Comparison of ENCODE assay signal across 31 cellular contexts in the genomic region with DNA sequence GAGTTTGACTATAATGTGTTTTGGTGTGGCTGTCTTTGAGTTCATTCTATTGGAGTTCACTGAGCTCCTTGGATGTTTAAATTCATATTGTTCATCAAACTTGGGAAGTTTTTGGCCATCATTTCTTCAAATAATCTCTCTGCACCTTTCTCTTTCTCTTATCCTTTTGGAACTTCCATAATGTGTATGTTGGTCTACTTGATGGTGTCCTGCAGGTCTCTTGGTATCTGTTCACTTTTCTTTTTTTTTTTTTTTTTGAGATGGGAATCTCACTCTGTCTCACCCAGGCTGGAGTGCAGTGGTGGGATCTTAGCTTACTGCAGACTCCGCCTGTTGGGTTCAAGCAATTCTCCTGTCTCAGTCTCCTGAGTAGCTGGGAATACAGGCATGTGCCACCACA. TPM values are rescaled to one million over a fixed set of nuclear protein-coding genes. Genes with fewer than 3 reads are reported as not detected.
"Had no signal": no experiment of that assay in that cellular context is flagged by ENCODE, and none has a peak within 500 bp of the region (broad histone marks: within the 10 kb centered on the region; RNA-seq: fewer than 3 reads in every experiment).

No MANE protein-coding gene starts in this region.

- H3K36me3 Mint-ChIP-seq: stimulated activated effector memory CD8-positive, alpha-beta T cell treated with anti-CD3 and anti-CD28 coated beads, Interleukin-12 subunit alpha, Interleukin-12 subunit beta, amount 100 ng/mL, for 72 hours; stimulated activated memory B cell treated with anti-CD40 and anti-IgM and Interleukin-4, amounts not matched to agents 10 μg/mL and 1 μg/mL and 100 μg/mL, for 72 hours; type B pancreatic cell had no signal

- H3K4me1 ChIP-seq: stomach, suprapubic skin, testis, thyroid gland, tibial artery, tibial nerve, transverse colon, upper lobe of left lung, upper lobe of right lung, uterus, vagina had no signal

- H3K9me3 ChIP-seq: testis, thyroid gland, uterus, vagina had no signal

- H3K4me3 ChIP-seq: stomach, suprapubic skin, testis, thoracic aorta, thyroid gland, tibial artery, tibial nerve, transverse colon, upper lobe of left lung, upper lobe of right lung, uterus, vagina had no signal

- H3K27ac Mint-ChIP-seq: stimulated activated effector memory CD8-positive, alpha-beta T cell treated with anti-CD3 and anti-CD28 coated beads, Interleukin-12 subunit alpha, Interleukin-12 subunit beta, amount 100 ng/mL, for 72 hours; stimulated activated memory B cell treated with anti-CD40 and anti-IgM and Interleukin-4, amounts not matched to agents 10 μg/mL and 1 μg/mL and 100 μg/mL, for 72 hours; stimulated activated naive B cell treated with anti-CD40 and anti-IgM and Interleukin-4, amounts not matched to agents 10 μg/mL and 1 μg/mL and 100 μg/mL, for 72 hours; stimulated activated naive CD8-positive, alpha-beta T cell treated with anti-CD3 and anti-CD28 coated beads, Interleukin-15, Interleukin-2, amounts not matched to agents 100 ng/mL and 50 ng/mL, for 24 hours; type B pancreatic cell had no signal

- H3K36me3 ChIP-seq: stomach, suprapubic skin, thoracic aorta, thyroid gland, tibial artery, tibial nerve, transverse colon, upper lobe of left lung, upper lobe of right lung, uterus, vagina had no signal

- H3K27me3 Mint-ChIP-seq: stimulated activated memory B cell treated with anti-CD40 and anti-IgM and Interleukin-4, amounts not matched to agents 10 μg/mL and 1 μg/mL and 100 μg/mL, for 72 hours; stimulated activated naive B cell treated with anti-CD40 and anti-IgM and Interleukin-4, amounts not matched to agents 10 μg/mL and 1 μg/mL and 100 μg/mL, for 72 hours; stimulated activated naive CD8-positive, alpha-beta T cell treated with anti-CD3 and anti-CD28 coated beads, Interleukin-15, amount 100 ng/mL, for 72 hours; type B pancreatic cell had no signal

- H3K27ac ChIP-seq: stomach, suprapubic skin, testis, thoracic aorta, thyroid gland, tibial artery, tibial nerve, transverse colon, upper lobe of left lung, upper lobe of right lung, uterus, vagina had no signal

- H3K27me3 ChIP-seq: stomach, suprapubic skin, testis, thyroid gland, tibial artery, tibial nerve, transverse colon, upper lobe of left lung, upper lobe of right lung, uterus, vagina had no signal

- DNase-seq: stimulated activated CD4-positive, alpha-beta T cell treated with anti-CD3 and anti-CD28 coated beads, Interleukin-2, amount 100 ng/mL, for 48 hours; stimulated activated CD4-positive, alpha-beta T cell treated with anti-CD3 and anti-CD28 coated beads, Interleukin-4, amount 100 ng/mL, for 1 hour; stimulated activated CD4-positive, alpha-beta T cell treated with anti-CD3 and anti-CD28 coated beads, Interleukin-4, amount 100 ng/mL, for 24 hours; stimulated activated CD4-positive, alpha-beta T cell treated with anti-CD3 and anti-CD28 coated beads, Interleukin-4, amount 100 ng/mL, for 4 hours; stimulated activated CD8-positive, alpha-beta memory T cell treated with anti-CD3 and anti-CD28 coated beads, Interleukin-4, amount 100 ng/mL, for 48 hours; stimulated activated naive B cell treated with anti-CD40 and anti-IgM and Interleukin-4, amounts not matched to agents 10 μg/mL and 1 μg/mL and 100 μg/mL, for 72 hours; stimulated activated naive CD4-positive, alpha-beta T cell; stimulated activated naive CD4-positive, alpha-beta T cell treated with Interleukin-2 at 50 U/mL for 16 hours; stimulated activated naive CD8-positive, alpha-beta T cell treated with anti-CD3 and anti-CD28 coated beads, Interleukin-15, amount 100 ng/mL, for 72 hours; stimulated activated naive CD8-positive, alpha-beta T cell treated with anti-CD3 and anti-CD28 coated beads, Interleukin-15, Interleukin-2, amounts not matched to agents 100 U/mL and 50 U/mL, for 24 hours; stomach; substantia nigra; testis; thyroid gland; tibial artery; transverse colon; upper lobe of left lung; upper lobe of right lung; uterus had no signal

- ATAC-seq: stimulated activated effector memory CD8-positive, alpha-beta T cell treated with anti-CD3 and anti-CD28 coated beads, Interleukin-12 subunit alpha, Interleukin-12 subunit beta, amount 100 ng/mL, for 72 hours; stimulated activated memory B cell treated with anti-CD40 and anti-IgM and Interleukin-4, amounts not matched to agents 10 μg/mL and 1 μg/mL and 100 μg/mL, for 72 hours; stimulated activated naive B cell treated with anti-CD40 and anti-IgM and Interleukin-4, amounts not matched to agents 10 μg/mL and 1 μg/mL and 100 μg/mL, for 72 hours; stimulated activated naive CD8-positive, alpha-beta T cell treated with anti-CD3 and anti-CD28 coated beads, Interleukin-15, amount 100 ng/mL, for 72 hours; stimulated activated naive CD8-positive, alpha-beta T cell treated with anti-CD3 and anti-CD28 coated beads, Interleukin-15, Interleukin-2, amounts not matched to agents 100 U/mL and 50 U/mL, for 24 hours; upper lobe of right lung had no signal

- FAIRE-seq: urothelium cell line had no signal

- H3K4me3 Mint-ChIP-seq: stimulated activated effector memory CD8-positive, alpha-beta T cell treated with anti-CD3 and anti-CD28 coated beads, Interleukin-12 subunit alpha, Interleukin-12 subunit beta, amount 100 ng/mL, for 72 hours; stimulated activated memory B cell treated with anti-CD40 and anti-IgM and Interleukin-4, amounts not matched to agents 10 μg/mL and 1 μg/mL and 100 μg/mL, for 72 hours; stimulated activated naive B cell treated with anti-CD40 and anti-IgM and Interleukin-4, amounts not matched to agents 10 μg/mL and 1 μg/mL and 100 μg/mL, for 72 hours; stimulated activated naive CD8-positive, alpha-beta T cell treated with anti-CD3 and anti-CD28 coated beads, Interleukin-15, amount 100 ng/mL, for 72 hours; stimulated activated naive CD8-positive, alpha-beta T cell treated with anti-CD3 and anti-CD28 coated beads, Interleukin-15, Interleukin-2, amounts not matched to agents 100 ng/mL and 50 ng/mL, for 24 hours; type B pancreatic cell had no signal

- H3K4me1 Mint-ChIP-seq: stimulated activated effector memory CD8-positive, alpha-beta T cell treated with anti-CD3 and anti-CD28 coated beads, Interleukin-12 subunit alpha, Interleukin-12 subunit beta, amount 100 ng/mL, for 72 hours; stimulated activated memory B cell treated with anti-CD40 and anti-IgM and Interleukin-4, amounts not matched to agents 10 μg/mL and 1 μg/mL and 100 μg/mL, for 72 hours; stimulated activated naive CD8-positive, alpha-beta T cell treated with anti-CD3 and anti-CD28 coated beads, Interleukin-15, amount 100 ng/mL, for 72 hours had no signal

RNA-seq across cellular contexts. Expression of a gene that starts 27.7 kb away (rescaled TPM):
- total RNA-seq: stomach, subcutaneous adipose tissue, suprapubic skin, thoracic aorta, thyroid gland, tibial nerve, transverse colon, upper lobe of left lung, upper lobe of right lung, ureter, uterus, vagina had no signal
- polyA plus RNA-seq: stomach had no signal

RNA-seq across cellular contexts. Expression of a gene that starts 49.3 kb away (rescaled TPM):
- total RNA-seq: temporal lobe, upper lobe of left lung, upper lobe of right lung had no signal
